ENCODE assay signal across 8 cellular contexts in the genomic region with DNA sequence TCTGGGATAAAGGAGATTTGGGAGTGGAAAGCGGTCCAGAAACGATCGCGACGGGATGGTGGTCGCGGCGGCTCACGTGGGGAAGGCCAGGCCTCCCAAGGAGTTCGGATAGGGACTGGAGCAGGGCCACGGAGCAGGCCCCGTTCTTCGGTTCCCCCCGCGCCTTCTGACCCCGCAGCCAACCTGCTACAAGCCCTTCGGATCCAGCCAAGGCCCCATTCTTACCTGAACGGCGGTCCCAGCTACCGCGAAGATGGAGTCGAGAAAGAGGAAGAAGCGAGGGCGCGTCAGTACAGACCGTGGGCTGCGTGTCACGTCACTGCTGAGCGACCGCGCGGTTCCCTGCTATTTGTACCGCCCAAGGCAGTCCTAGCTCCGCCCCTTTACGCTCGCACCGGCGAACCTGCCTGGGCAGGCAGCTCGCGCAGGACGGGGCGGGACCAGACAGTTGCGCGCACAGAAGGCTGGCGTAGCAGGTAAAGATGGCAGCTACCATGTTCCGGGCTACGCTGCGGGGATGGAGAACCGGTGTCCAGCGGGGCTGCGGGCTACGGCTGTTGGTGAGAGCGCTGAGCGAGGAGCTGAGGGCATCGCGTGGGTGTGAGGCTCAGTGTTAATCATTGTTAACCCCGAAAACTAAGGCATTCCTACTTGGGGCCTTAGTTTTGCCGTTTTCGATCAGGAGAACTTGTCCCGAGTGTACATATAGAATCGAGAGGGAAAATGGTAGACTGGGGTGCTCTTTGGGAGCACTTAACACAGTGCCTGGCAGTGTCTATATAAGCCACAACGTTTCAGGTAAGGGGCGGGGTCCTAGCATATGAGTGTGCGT. TPM values are rescaled to one million over a fixed set of nuclear protein-coding genes. Genes with fewer than 3 reads are reported as not detected.
A peak's percentile ranks its signal among the peaks of the same experiment; 100 is the strongest.
DNase-seq lines count a peak whose midpoint lies in the region; ATAC-seq and TF ChIP-seq lines count a peak whose summit lies in the region.

A gene (minus strand): TSS at position 270 of the 832 bp plus-strand sequence. CDS start 321 bp downstream, outside the sequence.
A gene (plus strand): TSS at position 457 of the 832 bp plus-strand sequence. CDS start 26 bp downstream, at position 483.

- peak; percentile 66 for ATAC-seq in GM18499 (IDR thresholded peaks at IDR 0.05; ENCODE audit: insufficient read depth, unreplicated experiment)
- peak; percentile 57 for ATAC-seq in HG02943 (IDR thresholded peaks at IDR 0.05; ENCODE audit: low read depth, unreplicated experiment)
- peak; percentile 93 to 94 for ATAC-seq in right cardiac atrium
- peak; percentile 94 for ATAC-seq in aorta (ENCODE audit: low FRiP score)

- no peaks in the 10 kb centered on the region for H3K9me3 Mint-ChIP-seq in T-helper 2 cell treated with Interferon-gamma antibody and Interleukin-4, amounts not matched to agents 5 μg/mL and 100 μg/mL, for 36 hours

- peaks cover 54% of the 10 kb centered on the region for H3K36me3 Mint-ChIP-seq in T-helper 2 cell treated with Interferon-gamma antibody and Interleukin-4, amounts not matched to agents 5 μg/mL and 100 μg/mL, for 36 hours (ENCODE audit: low read depth)

- peak within 1 kb of the TSS; percentile 99 for H3K4me3 Mint-ChIP-seq in T-helper 2 cell treated with Interferon-gamma antibody and Interleukin-4, amounts not matched to agents 5 μg/mL and 100 μg/mL, for 36 hours

- under 1% methylated on average over 64 of the region's 64 CpGs for WGBS in right cardiac atrium
- 0 to 1% methylated on average over 52 to 64 of the region's 64 CpGs for WGBS in aorta, 2 donors

- H3K36me3 ChIP-seq in ascending aorta = peaks cover 37 to 60% of the 10 kb centered on the region in 2 donors
- peaks cover 26% of the 10 kb centered on the region for H3K36me3 ChIP-seq in rectal smooth muscle tissue (ENCODE audit: control insufficient read depth, insufficient read depth, low read length)
- peaks cover 0 to 2% of the 10 kb centered on the region in 2 donors for H3K36me3 ChIP-seq in aorta (ENCODE audit: control insufficient read depth in 1 of 2, insufficient read depth in 2 of 2, low read length in 1 of 2)

- H3K4me3 ChIP-seq in ascending aorta (peak within 1 kb of the TSS; percentile 80 to 91), right cardiac atrium (ENCODE audit: low read length) (peak within 1 kb of the TSS; percentile 77), rectal smooth muscle tissue (ENCODE audit: low read length) (peak within 1 kb of the TSS; percentile 82), aorta (ENCODE audit: low read length in 2 of 2) (peak within 1 kb of the TSS; percentile 72 to 82)

- H3K4me1 Mint-ChIP-seq in T-helper 2 cell treated with Interferon-gamma antibody and Interleukin-4, amounts not matched to agents 5 μg/mL and 100 μg/mL, for 36 hours (ENCODE audit: low read depth) = peaks cover 26% of the 10 kb centered on the region

- H3K27ac Mint-ChIP-seq in T-helper 2 cell treated with Interferon-gamma antibody and Interleukin-4, amounts not matched to agents 5 μg/mL and 100 μg/mL, for 36 hours = peak within 1 kb of the TSS; percentile 99

- peak; percentile 96 to 97 for DNase-seq in NCI-H1930 (lab: John Stamatoyannopoulos, UW)
- DNase-seq in T-helper 2 cell treated with Interferon-gamma antibody and Interleukin-4, amounts not matched to agents 5 μg/mL and 100 μg/mL, for 36 hours (ENCODE audit: low spot score) = peak; percentile 99
- peak; percentile 95 to 99 for DNase-seq in ascending aorta (ENCODE audit: low spot score in 2 of 2)
- DNase-seq in right cardiac atrium = peak; percentile 98 to 99 (median 99)
- DNase-seq in aorta = peak; percentile 99

- no peak for TF ChIP-seq CTCF in ascending aorta (IDR thresholded peaks at IDR 0.05)

- peaks cover 15% of the 10 kb centered on the region in 2 donors for H3K4me1 ChIP-seq in ascending aorta
- no peaks in the 10 kb centered on the region for H3K4me1 ChIP-seq in right cardiac atrium (ENCODE audit: control insufficient read depth, insufficient read depth, low read length)
- peaks cover 7% of the 10 kb centered on the region for H3K4me1 ChIP-seq in rectal smooth muscle tissue (ENCODE audit: control insufficient read depth, insufficient read depth, low read length)
- H3K4me1 ChIP-seq in aorta (ENCODE audit: control insufficient read depth in 1 of 2, insufficient read depth in 2 of 2, low read length in 2 of 2) = no peaks in the 10 kb centered on the region

- intact Hi-C loops in ascending aorta (cut with DNase I) = loop anchor here (1.0 kb wide), 2 partner anchors 38 to 108 kb away; a partner anchor contains a TSS
- intact Hi-C loops in right cardiac atrium (cut with DNase I) = loop anchor here in 1 of 4 donors (5.0 kb wide), 1 partner anchor 110 kb away; a partner anchor contains a TSS
- intact Hi-C loops in aorta (cut with DNase I) = loop anchor here in 1 of 2 donors (5.0 kb wide), 1 partner anchor 40 kb away; a partner anchor contains a TSS

- peak within 1 kb of the TSS; percentile 91 to 96 for H3K27ac ChIP-seq in ascending aorta
- H3K27ac ChIP-seq in right cardiac atrium (ENCODE audit: low read length) = peak within 1 kb of the TSS; percentile 84
- peak within 1 kb of the TSS; percentile 93 for H3K27ac ChIP-seq in rectal smooth muscle tissue (ENCODE audit: low read depth, low read length)
- H3K27ac ChIP-seq in aorta (ENCODE audit: low read depth in 1 of 2, low read length in 2 of 2) = peak within 1 kb of the TSS; percentile 83 to 91

- H3K27me3 Mint-ChIP-seq in T-helper 2 cell treated with Interferon-gamma antibody and Interleukin-4, amounts not matched to agents 5 μg/mL and 100 μg/mL, for 36 hours (ENCODE audit: low read depth) = no peaks in the 10 kb centered on the region

- H3K27me3 ChIP-seq in ascending aorta (no peaks in the 10 kb centered on the region), right cardiac atrium (ENCODE audit: control insufficient read depth, insufficient read depth) (no peaks in the 10 kb centered on the region), rectal smooth muscle tissue (ENCODE audit: control insufficient read depth, insufficient read depth, low read length) (no peaks in the 10 kb centered on the region), aorta (ENCODE audit: control insufficient read depth in 1 of 2, insufficient read depth in 2 of 2, low read length in 1 of 2) (no peaks in the 10 kb centered on the region)

- H3K9me3 ChIP-seq in ascending aorta (no peaks in the 10 kb centered on the region), right cardiac atrium (ENCODE audit: control insufficient read depth, low read length) (no peaks in the 10 kb centered on the region), aorta (ENCODE audit: control insufficient read depth, low read length) (no peaks in the 10 kb centered on the region)

- H3K9ac ChIP-seq in rectal smooth muscle tissue (ENCODE audit: low read length) = peak within 1 kb of the TSS; percentile 92

RNA-seq across cellular contexts. Expression of the first gene that starts in this region (rescaled TPM):
- total RNA-seq in ascending aorta (1,253 TPM), right cardiac atrium (100 to 1,000 TPM; 658 to 797 (median 721) TPM), aorta (100 to 1,000 TPM; 674 to 804 TPM)
- polyA plus RNA-seq in right cardiac atrium (686 TPM), aorta (1,000 to 10,000 TPM; 1,037 to 1,172 TPM)

RNA-seq across cellular contexts. Expression of the second gene that starts in this region (rescaled TPM):
- total RNA-seq in ascending aorta = 43.2 TPM
- 10 to 100 TPM; 31.1 to 37.7 (median 34.1) TPM for total RNA-seq in right cardiac atrium
- 24.8 TPM for polyA plus RNA-seq in right cardiac atrium
- 10 to 100 TPM; 35.0 to 37.1 TPM for total RNA-seq in aorta
- polyA plus RNA-seq in aorta = 10 to 100 TPM; 44.2 to 52.2 TPM

Comparison
In these comparisons a context has a peak if more than half of its experiments do, and no peak if none do; other contexts are left out.
1. Peak in every context shown above with its lines: DNase-seq, ATAC-seq, H3K4me3 ChIP-seq and H3K27ac ChIP-seq.